ENCODE assay signal across 1 cellular context in genomic region chr2:224969095-224969494, GRCh38.
TF ChIP-seq lines count a peak whose summit lies in the region.

No MANE protein-coding gene starts in this region.

TF ChIP-seq in SK-N-SH, 30 proteins besides CTCF, POLR2A, EP300 and RAD21 (continued from another document):
- TF ChIP-seq USF2 (IDR thresholded peaks at IDR 0.05; ENCODE audit: borderline replicate concordance, low read depth, low read length) (no peak), NRF1 (IDR thresholded peaks at IDR 0.05; ENCODE audit: low read depth, low read length) (no peak), NFIC (IDR thresholded peaks at IDR 0.05; ENCODE audit: borderline replicate concordance) (no peak), MXI1 (IDR thresholded peaks at IDR 0.05; ENCODE audit: low read depth, low read length) (no peak), RXRA (IDR thresholded peaks at IDR 0.05; ENCODE audit: borderline replicate concordance, low read depth) (no peak)
